ENCODE assay signal across 15 cellular contexts in the genomic region with DNA sequence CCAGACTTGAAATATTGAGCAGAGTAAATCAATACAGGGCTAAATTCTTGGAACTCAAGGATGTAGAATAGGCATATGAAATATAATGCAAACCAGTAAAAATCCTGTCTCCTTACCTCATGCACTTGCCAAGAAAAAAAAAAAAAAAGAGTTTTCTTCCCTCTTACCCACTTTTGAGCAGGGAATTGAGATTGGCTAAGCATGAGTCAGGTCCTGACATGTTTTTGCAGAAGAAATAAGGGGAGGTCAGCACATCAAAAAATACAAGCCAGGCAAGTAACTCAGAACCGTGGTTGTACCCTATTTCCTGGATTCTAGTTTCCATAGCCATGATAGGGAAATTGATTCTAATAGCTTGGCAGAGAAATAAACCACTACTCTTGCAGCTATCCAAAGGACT.
"Had no signal": no experiment of that assay in that cellular context is flagged by ENCODE, and none has a peak within 500 bp of the region (broad histone marks: within the 10 kb centered on the region; RNA-seq: fewer than 3 reads in every experiment).

No MANE protein-coding gene starts in this region.

- H3K27me3 ChIP-seq: breast epithelium, esophagus squamous epithelium, pancreas, thyroid gland had no signal

- H3K27ac ChIP-seq: breast epithelium, esophagus squamous epithelium, pancreas, thyroid gland had no signal

- H3K4me3 ChIP-seq: breast epithelium, esophagus squamous epithelium, pancreas, thyroid gland had no signal

- DNase-seq: activated CD4-positive, alpha-beta T cell treated with anti-CD3 and anti-CD28 coated beads, Interleukin-2, amount 10 ng/mL, durations not matched to agents 7 days and 5 days; activated CD4-positive, CD25-positive, alpha-beta regulatory T cell; activated CD8-positive, alpha-beta memory T cell treated with anti-CD3 and anti-CD28 coated beads, Interleukin-2, amount 50 U/mL, for 48 hours; activated gamma-delta T cell treated with Interleukin-2 at 50 U/mL for 16 hours; activated T-cell treated with anti-CD3 and anti-CD28 coated beads, Interleukin-2, amount 50 U/mL, for 72 hours; amygdala; esophagus squamous epithelium; glutamatergic neuron; mesenchymal stem cell; naive thymus-derived CD8-positive, alpha-beta T cell; pancreas; SW 1271; thyroid gland had no signal

- ATAC-seq: activated T-cell treated with anti-CD3 and anti-CD28 coated beads, Interleukin-2, amount 50 U/mL, for 72 hours; naive thymus-derived CD8-positive, alpha-beta T cell; pancreas; stimulated activated effector memory CD8-positive, alpha-beta T cell treated with anti-CD3 and anti-CD28 coated beads, Interleukin-12 subunit alpha, Interleukin-12 subunit beta, amount 100 ng/mL, for 72 hours had no signal

- H3K36me3 ChIP-seq: breast epithelium, esophagus squamous epithelium, pancreas, thyroid gland had no signal
